11 cellular contexts compared by ENCODE assay signal in the genomic region with DNA sequence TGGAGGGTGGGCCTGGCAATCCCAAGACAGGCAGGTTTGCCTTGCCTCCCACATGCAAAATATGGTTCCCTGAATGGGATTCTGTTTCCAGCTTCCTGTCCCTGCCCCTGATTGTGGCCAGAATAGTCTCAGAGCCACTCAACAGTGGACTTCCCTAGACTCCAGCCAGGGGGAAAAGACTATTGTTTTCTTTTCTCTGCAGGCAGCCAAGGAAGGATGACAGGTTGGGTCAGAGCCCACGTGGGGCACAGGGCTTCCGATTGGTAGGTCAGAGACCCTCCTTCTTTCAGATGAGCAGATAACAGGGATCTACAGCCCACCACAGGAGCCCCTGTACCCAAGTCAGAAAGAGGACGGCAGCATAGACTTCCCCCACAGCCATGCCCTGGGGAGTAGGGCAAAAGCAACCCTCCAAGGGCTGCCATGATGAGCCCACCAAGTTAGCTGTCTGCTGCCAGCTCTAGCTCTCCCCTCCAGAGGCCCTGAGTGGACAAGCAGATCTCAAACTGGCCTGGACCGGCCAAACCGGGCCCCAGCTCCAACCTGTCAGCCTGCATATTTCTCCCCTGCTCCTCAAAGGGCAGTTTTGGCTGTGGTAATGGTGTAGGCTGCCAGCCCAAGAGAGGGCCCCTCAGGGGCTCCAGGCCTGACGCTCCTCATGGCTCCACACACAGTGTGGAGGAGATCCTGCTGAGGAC. TPM values are rescaled to one million over a fixed set of nuclear protein-coding genes. Genes with fewer than 3 reads are reported as not detected.
DNase-seq lines count a peak whose midpoint lies in the region; ATAC-seq and TF ChIP-seq lines count a peak whose summit lies in the region.
"Had no signal": no experiment of that assay in that cellular context is flagged by ENCODE, and none has a peak within 500 bp of the region (broad histone marks: within the 10 kb centered on the region; RNA-seq: fewer than 3 reads in every experiment).

No MANE protein-coding gene starts in this region.

- H3K27me3 Mint-ChIP-seq in activated CD4-positive, alpha-beta T cell treated with anti-CD3 and anti-CD28 coated beads, Interleukin-2, amount 10 ng/mL, durations not matched to agents 24 days and 14 days = no peaks in the 10 kb centered on the region
- H3K27me3 Mint-ChIP-seq in activated T-helper 17 cell treated with anti-CD3 and anti-CD28 coated beads, Interleukin-2, amount 50 U/mL, for 72 hours = no peaks in the 10 kb centered on the region
- H3K27me3 Mint-ChIP-seq: progenitor cell of endocrine pancreas had no signal

- intact Hi-C loops in activated CD4-positive, alpha-beta T cell treated with anti-CD3 and anti-CD28 coated beads, Interleukin-2, amount 10 ng/mL, durations not matched to agents 24 days and 14 days (cut with micrococcal nuclease) = no loop called here
- intact Hi-C loops in stomach (cut with DNase I; ENCODE audit: low total_unique reads) = no loop called here

- 25 to 56% (median 37%) methylated on average over 3 to 6 of the region's 6 CpGs for WGBS in stomach, 5 donors

- peaks cover 45 to 73% (median 56%) of the 10 kb centered on the region in 4 donors for H3K4me1 ChIP-seq in stomach

- H3K4me3 ChIP-seq in stomach = no peak overlapping the region

- no peaks in the 10 kb centered on the region for H3K9me3 Mint-ChIP-seq in activated CD4-positive, alpha-beta T cell treated with anti-CD3 and anti-CD28 coated beads, Interleukin-2, amount 10 ng/mL, durations not matched to agents 24 days and 14 days
- H3K9me3 Mint-ChIP-seq in activated T-helper 17 cell treated with anti-CD3 and anti-CD28 coated beads, Interleukin-2, amount 50 U/mL, for 72 hours = no peaks in the 10 kb centered on the region

- H3K4me1 Mint-ChIP-seq in activated CD4-positive, alpha-beta T cell treated with anti-CD3 and anti-CD28 coated beads, Interleukin-2, amount 10 ng/mL, durations not matched to agents 24 days and 14 days = peaks cover 65% of the 10 kb centered on the region
- peaks cover 37% of the 10 kb centered on the region for H3K4me1 Mint-ChIP-seq in activated T-helper 17 cell treated with anti-CD3 and anti-CD28 coated beads, Interleukin-2, amount 50 U/mL, for 72 hours

- no peak for ATAC-seq in activated T-helper 17 cell treated with anti-CD3 and anti-CD28 coated beads, Interleukin-2, amount 50 U/mL, for 72 hours (replicated peaks)

- in situ Hi-C loops in KBM-7 (cut with MboI; ENCODE audit: low pct_unique_long_range_greater_than_20kb, low sequenced_read_pairs) = no loop called here
- in situ Hi-C loops in ACHN (cut with HindIII; ENCODE audit: low pct_ligation_motif_present, low pct_unique_long_range_greater_than_20kb, low sequenced_read_pairs) = no loop called here

- peak overlapping the region; percentile 72 for H3K27ac Mint-ChIP-seq in activated CD4-positive, alpha-beta T cell treated with anti-CD3 and anti-CD28 coated beads, Interleukin-2, amount 10 ng/mL, durations not matched to agents 24 days and 14 days
- H3K27ac Mint-ChIP-seq in activated T-helper 17 cell treated with anti-CD3 and anti-CD28 coated beads, Interleukin-2, amount 50 U/mL, for 72 hours = peak overlapping the region; percentile 85
- H3K27ac Mint-ChIP-seq: progenitor cell of endocrine pancreas had no signal

- no peak for DNase-seq in activated CD4-positive, alpha-beta T cell treated with anti-CD3 and anti-CD28 coated beads, Interleukin-2, amount 10 ng/mL, durations not matched to agents 24 days and 14 days
- DNase-seq in activated CD4-positive, alpha-beta T cell treated with anti-CD3 and anti-CD28 coated beads, Interleukin-2, amount 50 U/mL, for 48 hours = no peak
- DNase-seq in islet precursor cell = peak; percentile 64
- peak; percentile 71 for DNase-seq in stomach
- no peak for DNase-seq in KBM-7
- DNase-seq in ACHN = no peak
- no peak for DNase-seq in NCI-H526 treated with DMSO at 0.1 percent for 48 hours (lab: John Stamatoyannopoulos, UW)
- DNase-seq: activated CD4-positive, alpha-beta T cell treated with anti-CD3 and anti-CD28 coated beads for 4 hours had no signal

- H3K36me3 Mint-ChIP-seq in activated CD4-positive, alpha-beta T cell treated with anti-CD3 and anti-CD28 coated beads, Interleukin-2, amount 10 ng/mL, durations not matched to agents 24 days and 14 days (ENCODE audit: low read depth) = peaks cover 24% of the 10 kb centered on the region
- peaks cover 24% of the 10 kb centered on the region for H3K36me3 Mint-ChIP-seq in activated T-helper 17 cell treated with anti-CD3 and anti-CD28 coated beads, Interleukin-2, amount 50 U/mL, for 72 hours (ENCODE audit: low read depth)

- TF ChIP-seq POLR2A in stomach (IDR thresholded peaks at IDR 0.05) = no peak

- peak overlapping the region; percentile 81 to 94 (median 85) for H3K27ac ChIP-seq in stomach

- peaks cover 17 to 27% (median 17%) of the 10 kb centered on the region in 4 donors for H3K36me3 ChIP-seq in stomach

- no peaks in the 10 kb centered on the region for H3K27me3 ChIP-seq in stomach

- H3K4me3 Mint-ChIP-seq in activated CD4-positive, alpha-beta T cell treated with anti-CD3 and anti-CD28 coated beads, Interleukin-2, amount 10 ng/mL, durations not matched to agents 24 days and 14 days = peak overlapping the region; percentile 10
- peak overlapping the region; percentile 75 for H3K4me3 Mint-ChIP-seq in activated T-helper 17 cell treated with anti-CD3 and anti-CD28 coated beads, Interleukin-2, amount 50 U/mL, for 72 hours

- TF ChIP-seq EP300 in stomach (IDR thresholded peaks at IDR 0.05) = no peak

- no peaks in the 10 kb centered on the region for H3K9me3 ChIP-seq in stomach

- TF ChIP-seq CTCF in stomach (IDR thresholded peaks at IDR 0.05) = no peak

RNA-seq across cellular contexts. Expression of gene TLR9, which starts 6.3 kb away (rescaled TPM):
- total RNA-seq in activated CD4-positive, alpha-beta T cell treated with anti-CD3 and anti-CD28 coated beads, Interleukin-2, amount 10 ng/mL, durations not matched to agents 24 days and 14 days = 0.17 and 0.42 TPM in 2 replicates
- total RNA-seq in activated T-helper 17 cell treated with anti-CD3 and anti-CD28 coated beads, Interleukin-2, amount 50 U/mL, for 72 hours = under 1 TPM; 0.30 to 0.93 TPM
- not detected for total RNA-seq in stomach
- under 1 TPM in 1 of 3 donors, not detected in 2; 0.18 TPM for polyA plus RNA-seq in stomach
- total RNA-seq: bronchial epithelial cell, progenitor cell of endocrine pancreas had no signal

RNA-seq across cellular contexts. Expression of gene TWF2, which starts 19.9 kb away (rescaled TPM):
- total RNA-seq in activated CD4-positive, alpha-beta T cell treated with anti-CD3 and anti-CD28 coated beads, Interleukin-2, amount 10 ng/mL, durations not matched to agents 24 days and 14 days = 80.3 and 87.0 TPM in 2 replicates
- 100 to 1,000 TPM in 1 of 2 donors, 10 to 100 TPM in 1; 89.9 to 159 TPM for total RNA-seq in activated T-helper 17 cell treated with anti-CD3 and anti-CD28 coated beads, Interleukin-2, amount 50 U/mL, for 72 hours
- 100 to 1,000 TPM in 1 of 5 donors, 10 to 100 TPM in 4; 18.7 to 237 (median 39.1) TPM for total RNA-seq in stomach
- 10 to 100 TPM; 37.5 to 58.7 (median 40.8) TPM for polyA plus RNA-seq in stomach

RNA-seq across cellular contexts. Expression of gene ALAS1, which starts 21.1 kb away (rescaled TPM):
- total RNA-seq in activated CD4-positive, alpha-beta T cell treated with anti-CD3 and anti-CD28 coated beads, Interleukin-2, amount 10 ng/mL, durations not matched to agents 24 days and 14 days = 115 and 118 TPM in 2 replicates
- 10 to 100 TPM; 66.1 to 72.7 TPM for total RNA-seq in activated T-helper 17 cell treated with anti-CD3 and anti-CD28 coated beads, Interleukin-2, amount 50 U/mL, for 72 hours
- 10 to 100 TPM; 19.6 to 75.3 (median 33.4) TPM for total RNA-seq in stomach
- 10 to 100 TPM; 35.6 to 59.1 (median 42.7) TPM for polyA plus RNA-seq in stomach

RNA-seq across cellular contexts. Expression of gene PPM1M, which starts 26.5 kb away (rescaled TPM):
- 48.3 and 49.2 TPM in 2 replicates for total RNA-seq in activated CD4-positive, alpha-beta T cell treated with anti-CD3 and anti-CD28 coated beads, Interleukin-2, amount 10 ng/mL, durations not matched to agents 24 days and 14 days
- 100 to 1,000 TPM in 1 of 2 donors, 10 to 100 TPM in 1; 84.6 to 112 TPM for total RNA-seq in activated T-helper 17 cell treated with anti-CD3 and anti-CD28 coated beads, Interleukin-2, amount 50 U/mL, for 72 hours
- 10 to 100 TPM in 3 of 5 donors, 1 to 10 TPM in 2; 7.9 to 44.9 (median 11.0) TPM for total RNA-seq in stomach
- 10 to 100 TPM; 16.4 to 25.7 (median 19.8) TPM for polyA plus RNA-seq in stomach

RNA-seq across cellular contexts. Expression of gene WDR82, which starts 59.3 kb away (rescaled TPM):
- 104 and 106 TPM in 2 replicates for total RNA-seq in activated CD4-positive, alpha-beta T cell treated with anti-CD3 and anti-CD28 coated beads, Interleukin-2, amount 10 ng/mL, durations not matched to agents 24 days and 14 days
- total RNA-seq in activated T-helper 17 cell treated with anti-CD3 and anti-CD28 coated beads, Interleukin-2, amount 50 U/mL, for 72 hours = 100 to 1,000 TPM in 1 of 2 donors, 10 to 100 TPM in 1; 81.1 to 106 TPM
- 10 to 100 TPM in 4 of 5 donors, 1 to 10 TPM in 1; 8.2 to 64.8 (median 30.4) TPM for total RNA-seq in stomach
- polyA plus RNA-seq in stomach = 10 to 100 TPM; 20.6 to 28.7 (median 28.0) TPM

Comparison
In these comparisons a context has a peak if more than half of its experiments do, and no peak if none do; other contexts are left out.
1. DNase-seq: peak in islet precursor cell (single experiment) and stomach (single experiment); none in activated CD4-positive, alpha-beta T cell treated with anti-CD3 and anti-CD28 coated beads, Interleukin-2, amount 10 ng/mL, durations not matched to agents 24 days and 14 days (single experiment), activated CD4-positive, alpha-beta T cell treated with anti-CD3 and anti-CD28 coated beads, Interleukin-2, amount 50 U/mL, for 48 hours (0 of 2), KBM-7 (single experiment), ACHN (single experiment) and NCI-H526 treated with DMSO at 0.1 percent for 48 hours (single experiment).